Comparison of ENCODE assay signal across 10 cellular contexts in the genomic region with DNA sequence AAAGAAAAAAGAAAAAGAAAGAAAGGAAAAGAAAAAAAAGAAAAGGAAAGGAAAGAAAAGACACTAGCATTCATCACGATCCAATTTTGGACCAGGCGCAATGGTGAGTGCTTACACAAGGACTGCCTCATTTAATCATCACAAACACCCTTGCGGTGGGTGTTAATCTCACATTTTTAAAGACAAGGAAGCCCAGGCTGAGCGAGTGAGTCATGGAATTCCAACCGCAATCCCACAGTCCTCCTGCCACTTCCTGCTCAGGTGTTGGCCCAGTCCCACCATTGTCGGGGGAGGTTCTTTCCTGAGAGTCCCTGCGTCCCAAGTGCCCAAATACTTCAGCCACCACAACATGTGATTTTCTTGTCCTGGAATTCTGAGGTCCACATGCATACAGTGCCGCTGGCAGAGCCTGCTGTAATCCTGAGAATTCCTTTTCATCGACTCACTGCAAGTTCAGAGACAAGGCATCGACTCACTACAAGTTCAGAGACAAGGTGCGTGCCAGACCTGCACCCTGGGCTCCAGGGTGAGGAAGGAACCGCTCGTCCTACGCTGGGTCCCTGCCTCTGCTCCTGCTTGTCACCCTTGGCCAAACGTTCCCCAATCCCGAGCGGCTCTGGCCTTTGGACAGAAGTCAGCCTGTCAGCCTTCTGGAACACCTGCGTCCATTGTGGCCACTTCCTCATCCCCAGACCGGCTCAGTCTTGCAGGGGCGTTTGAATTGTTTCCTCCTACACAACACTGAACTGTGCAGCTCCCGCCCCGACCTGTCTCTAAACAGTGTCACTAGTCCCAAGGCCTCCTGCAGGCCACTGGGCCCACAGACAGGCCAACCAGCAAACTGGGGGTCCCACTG. TPM values are rescaled to one million over a fixed set of nuclear protein-coding genes. Genes with fewer than 3 reads are reported as not detected.
A peak's percentile ranks its signal among the peaks of the same experiment; 100 is the strongest.
DNase-seq lines count a peak whose midpoint lies in the region; ATAC-seq and TF ChIP-seq lines count a peak whose summit lies in the region.
"Had no signal": no experiment of that assay in that cellular context is flagged by ENCODE, and none has a peak within 500 bp of the region (broad histone marks: within the 10 kb centered on the region; RNA-seq: fewer than 3 reads in every experiment).

No MANE protein-coding gene starts in this region.

- no peak overlapping the region for H3K27ac Mint-ChIP-seq in activated T-helper 17 cell treated with anti-CD3 and anti-CD28 coated beads, Interleukin-2, amount 50 U/mL, for 72 hours
- H3K27ac Mint-ChIP-seq: nephron progenitor cell had no signal

- H3K4me2 ChIP-seq in mesendoderm (ENCODE audit: low read length) = no peak overlapping the region

- H2BK15ac ChIP-seq in mesendoderm (replicated peaks; ENCODE audit: low read depth) = no peak overlapping the region

- H3K79me2 ChIP-seq in mesendoderm (ENCODE audit: control insufficient read depth, insufficient read depth, low read length) = no peaks in the 10 kb centered on the region

- H2AK5ac ChIP-seq in mesendoderm (ENCODE audit: low read length) = peak overlapping the region; percentile 78

- H3K56ac ChIP-seq in mesendoderm (ENCODE audit: low read length) = peak overlapping the region; percentile 65

- H3K27me3 ChIP-seq in HUES48 (ENCODE audit: control insufficient read depth, insufficient read depth, low read length) = no peaks in the 10 kb centered on the region; the same call in 1 of the 2 replicates
- H3K27me3 ChIP-seq in mesendoderm (ENCODE audit: insufficient read depth, low read length, poor library complexity) = no peaks in the 10 kb centered on the region

- no peak overlapping the region for H3K23ac ChIP-seq in mesendoderm (ENCODE audit: low read length)

- peak overlapping the region; percentile 31 for H2BK120ac ChIP-seq in mesendoderm (ENCODE audit: low read depth, low read length)

- peaks cover 19% of the 10 kb centered on the region for H3K4me1 Mint-ChIP-seq in activated T-helper 17 cell treated with anti-CD3 and anti-CD28 coated beads, Interleukin-2, amount 50 U/mL, for 72 hours

- no peaks in the 10 kb centered on the region for H3K36me3 Mint-ChIP-seq in activated T-helper 17 cell treated with anti-CD3 and anti-CD28 coated beads, Interleukin-2, amount 50 U/mL, for 72 hours (ENCODE audit: low read depth)

- H3K9ac ChIP-seq in HUES48 (ENCODE audit: low read depth, low read length) (peak overlapping the region; percentile 22; the same call in 1 of the 2 replicates), mesendoderm (ENCODE audit: low read length) (no peak overlapping the region)

- no CpG with 5 or more reads among the region's 22 CpGs for WGBS in mesendoderm (ENCODE audit: extremely low coverage, insufficient coverage, low lambda C conversion rate)

- peak overlapping the region; percentile 32 for H3K18ac ChIP-seq in mesendoderm (ENCODE audit: low read length)

- H3K9me3 Mint-ChIP-seq in activated T-helper 17 cell treated with anti-CD3 and anti-CD28 coated beads, Interleukin-2, amount 50 U/mL, for 72 hours = no peaks in the 10 kb centered on the region
- H3K9me3 Mint-ChIP-seq: nephron progenitor cell had no signal

- H4K5ac ChIP-seq in mesendoderm (ENCODE audit: low read length) = no peak overlapping the region

- peak overlapping the region; percentile 86 for H3K27ac ChIP-seq in HUES48 (ENCODE audit: low read depth, low read length)
- peak overlapping the region; percentile 82 for H3K27ac ChIP-seq in mesendoderm (ENCODE audit: low read depth, low read length)

- H3K27me3 Mint-ChIP-seq in activated T-helper 17 cell treated with anti-CD3 and anti-CD28 coated beads, Interleukin-2, amount 50 U/mL, for 72 hours = peaks cover 15% of the 10 kb centered on the region

- no peaks in the 10 kb centered on the region for H3K9me3 ChIP-seq in HUES48 (ENCODE audit: control insufficient read depth, insufficient read depth, low read length)

- TF ChIP-seq CTCF in AG09309 (IDR thresholded peaks at IDR 0.05; ENCODE audit: control insufficient read depth, insufficient read depth, low read depth, low read length, missing control alignments) (no peak), cardiac fibroblast (IDR thresholded peaks at IDR 0.05; ENCODE audit: low read depth, low read length) (no peak)

- H3K36me3 ChIP-seq in HUES48 (ENCODE audit: control insufficient read depth, insufficient read depth, low read length) (no peaks in the 10 kb centered on the region), mesendoderm (ENCODE audit: control insufficient read depth, insufficient read depth, low read length) (no peaks in the 10 kb centered on the region)

- DNase-seq in AG09309 (ENCODE audit: low read depth) = peak; percentile 96
- DNase-seq in cardiac fibroblast (ENCODE audit: low read depth in 2 of 2) = peak; percentile 88 to 91
- peak; percentile 99 for DNase-seq in mesendoderm
- DNase-seq: nephron progenitor cell had no signal

- H3K4ac ChIP-seq in mesendoderm (ENCODE audit: low read depth, low read length) = peak overlapping the region; percentile 28

- no peak overlapping the region for H4K8ac ChIP-seq in mesendoderm (ENCODE audit: low read depth, low read length)

- no peaks in the 10 kb centered on the region for H3K79me1 ChIP-seq in mesendoderm (ENCODE audit: low read length)

- ATAC-seq in HG03108 (IDR thresholded peaks at IDR 0.05; ENCODE audit: unreplicated experiment) (no peak), GM19455 (IDR thresholded peaks at IDR 0.05; ENCODE audit: unreplicated experiment) (no peak), HG03442 (IDR thresholded peaks at IDR 0.05; ENCODE audit: unreplicated experiment) (no peak)
- no peak for ATAC-seq in activated T-helper 17 cell treated with anti-CD3 and anti-CD28 coated beads, Interleukin-2, amount 50 U/mL, for 72 hours (replicated peaks)

- H3K4me3 ChIP-seq in AG09309 (ENCODE audit: control insufficient read depth, low read depth, low read length) = no peak overlapping the region
- no peak overlapping the region for H3K4me3 ChIP-seq in HUES48 (ENCODE audit: low read depth, low read length)
- H3K4me3 ChIP-seq in cardiac fibroblast (replicated peaks in 1 of 2; ENCODE audit: low read depth in 2 of 2, low read length in 2 of 2) = no peak overlapping the region
- no peak overlapping the region for H3K4me3 ChIP-seq in mesendoderm (ENCODE audit: low read length)

- no peak overlapping the region for H3K4me3 Mint-ChIP-seq in activated T-helper 17 cell treated with anti-CD3 and anti-CD28 coated beads, Interleukin-2, amount 50 U/mL, for 72 hours
- H3K4me3 Mint-ChIP-seq: nephron progenitor cell had no signal

- peak overlapping the region; percentile 43 for H2BK5ac ChIP-seq in mesendoderm (ENCODE audit: low read length)

- peaks cover 6% of the 10 kb centered on the region for H3K4me1 ChIP-seq in HUES48 (ENCODE audit: control insufficient read depth, insufficient read depth, low read length)
- peaks cover 7% of the 10 kb centered on the region for H3K4me1 ChIP-seq in mesendoderm (ENCODE audit: control insufficient read depth, low read depth, low read length)

RNA-seq across cellular contexts. Expression of a gene that starts 5.8 kb away (rescaled TPM):
- polyA plus RNA-seq in mesendoderm (2013, experiment 1 of 2) = 0.27 TPM
- polyA plus RNA-seq in mesendoderm (2013, experiment 2 of 2) = 0.28 TPM
- 1 to 10 TPM; 4.0 to 5.7 TPM for total RNA-seq in activated T-helper 17 cell treated with anti-CD3 and anti-CD28 coated beads, Interleukin-2, amount 50 U/mL, for 72 hours

RNA-seq across cellular contexts. Expression of a gene that starts 18.8 kb away (rescaled TPM):
- 0.53 TPM for polyA plus RNA-seq in mesendoderm (2013, experiment 1 of 2)
- polyA plus RNA-seq in mesendoderm (2013, experiment 2 of 2) = 0.62 TPM
- 1 to 10 TPM; 1.2 to 4.8 TPM for total RNA-seq in activated T-helper 17 cell treated with anti-CD3 and anti-CD28 coated beads, Interleukin-2, amount 50 U/mL, for 72 hours

RNA-seq across cellular contexts. Expression of a gene that starts 22.1 kb away (rescaled TPM):
- 0.58 TPM for polyA plus RNA-seq in mesendoderm (2013, experiment 1 of 2)
- polyA plus RNA-seq in mesendoderm (2013, experiment 2 of 2) = 0.94 TPM
- 1 to 10 TPM in 1 of 2 donors, not detected in 1; 1.9 TPM for total RNA-seq in activated T-helper 17 cell treated with anti-CD3 and anti-CD28 coated beads, Interleukin-2, amount 50 U/mL, for 72 hours

RNA-seq across cellular contexts. Expression of a gene that starts 37.6 kb away (rescaled TPM):
- not detected for polyA plus RNA-seq in mesendoderm (2013, experiment 1 of 2)
- not detected for polyA plus RNA-seq in mesendoderm (2013, experiment 2 of 2)
- total RNA-seq in activated T-helper 17 cell treated with anti-CD3 and anti-CD28 coated beads, Interleukin-2, amount 50 U/mL, for 72 hours = not detected
- total RNA-seq: subcutaneous adipose tissue had no signal

RNA-seq across cellular contexts. Expression of a gene that starts 47.1 kb away (rescaled TPM):
- 10.1 TPM for polyA plus RNA-seq in mesendoderm (2013, experiment 1 of 2)
- polyA plus RNA-seq in mesendoderm (2013, experiment 2 of 2) = 11.1 TPM
- 10 to 100 TPM; 13.5 to 14.6 TPM for total RNA-seq in activated T-helper 17 cell treated with anti-CD3 and anti-CD28 coated beads, Interleukin-2, amount 50 U/mL, for 72 hours
